In genomic region chr14:52112336-52113018, GRCh38 we compare ENCODE assay signal across 2 cellular contexts.
A peak's percentile ranks its signal among the peaks of the same experiment; 100 is the strongest.
TF ChIP-seq lines count a peak whose summit lies in the region.

No MANE protein-coding gene starts in this region.

TF ChIP-seq in A549, 52 proteins besides CTCF, POLR2A, EP300 and RAD21 (continued from another document):
- TF ChIP-seq SMC3 (IDR thresholded peaks at IDR 0.05) (no peak), MYC (IDR thresholded peaks at IDR 0.05; ENCODE audit: borderline replicate concordance, low read length) (no peak), BCL3 (IDR thresholded peaks at IDR 0.05) (no peak), JUN (IDR thresholded peaks at IDR 0.05) (no peak), FOSL2 (IDR thresholded peaks at IDR 0.05) (no peak), FOSL2 (CRISPR knock-in tag; IDR thresholded peaks at IDR 0.05) (no peak), HOXA7 (CRISPR knock-in tag; IDR thresholded peaks at IDR 0.05) (no peak), ZNF302 (CRISPR knock-in tag; IDR thresholded peaks at IDR 0.05) (no peak)

TF ChIP-seq in IMR-90, 13 proteins besides CTCF, POLR2A, EP300 and RAD21:
- TF ChIP-seq MAFK (IDR thresholded peaks at IDR 0.05; ENCODE audit: low read depth, low read length), result peak; percentile 68
- TF ChIP-seq FOS (IDR thresholded peaks at IDR 0.05; ENCODE audit: low read depth, low read length), result peak; percentile 76
- no peak for TF ChIP-seq SMC3 (IDR thresholded peaks at IDR 0.05; ENCODE audit: low read depth, low read length)
